ENCODE assay signal across 8 cellular contexts in the genomic region with DNA sequence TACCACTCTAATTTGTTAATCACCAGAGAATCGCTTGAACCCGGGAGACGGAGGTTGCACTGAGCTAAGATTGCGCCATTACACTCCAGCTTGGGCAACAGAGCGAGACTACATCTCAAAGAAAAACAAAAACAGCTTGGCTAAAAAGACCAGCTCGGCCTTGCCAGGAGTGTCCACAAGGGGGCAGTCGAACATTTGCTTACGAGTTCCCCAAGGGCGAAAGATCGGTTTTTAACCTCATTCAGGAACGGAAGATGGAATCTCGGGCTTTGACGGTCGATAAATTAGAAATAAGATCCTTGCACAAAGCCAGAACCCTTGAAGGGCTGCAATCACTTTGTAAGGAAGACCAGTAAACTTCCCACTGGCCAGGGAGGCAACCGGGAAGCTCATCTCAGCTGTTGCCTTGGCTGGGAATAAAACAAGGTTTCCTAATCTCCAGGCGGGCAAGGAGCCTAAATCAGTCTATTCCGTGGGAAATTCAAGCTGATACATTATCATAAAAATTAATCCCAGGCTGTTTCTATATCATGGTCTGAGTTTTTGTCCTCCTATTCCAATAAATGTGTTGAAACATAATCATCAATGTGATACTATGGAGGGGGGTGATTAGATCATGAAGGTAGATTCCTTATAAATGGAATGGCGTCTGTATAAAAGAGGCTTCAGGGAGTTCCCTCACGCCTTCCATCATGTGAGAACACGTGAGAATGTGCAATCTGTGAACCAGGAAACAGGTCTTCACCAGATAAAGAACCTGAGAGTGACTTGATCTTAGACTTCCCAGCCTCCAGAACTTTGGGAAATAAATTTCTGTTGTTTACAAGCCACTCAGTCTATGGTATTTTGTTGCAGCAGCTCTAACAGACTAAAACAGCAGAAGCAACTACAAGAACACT. TPM values are rescaled to one million over a fixed set of nuclear protein-coding genes. Genes with fewer than 3 reads are reported as not detected.
DNase-seq lines count a peak whose midpoint lies in the region; ATAC-seq and TF ChIP-seq lines count a peak whose summit lies in the region.

No MANE protein-coding gene starts in this region.

- intact Hi-C loops in ascending aorta (cut with DNase I): loop anchor here (5.0 kb wide), 1 partner anchor 74 kb away; no protein-coding TSS in a partner anchor

- peak; percentile 81 for DNase-seq in NCI-H1694 treated with DMSO at 0.1 percent for 48 hours (lab: John Stamatoyannopoulos, UW)
- DNase-seq in T-helper 2 cell treated with Interferon-gamma antibody and Interleukin-4, amounts not matched to agents 5 μg/mL and 100 μg/mL, for 36 hours (ENCODE audit: low spot score): peak; percentile 62
- peak; percentile 45 to 92 for DNase-seq in ascending aorta (ENCODE audit: low spot score in 2 of 2)
- DNase-seq in hepatic stellate cell (ENCODE audit: low spot score): peak; percentile 64
- peak; percentile 26 for DNase-seq in retinal pigment epithelial cell (ENCODE audit: low read depth)

- H3K4me1 ChIP-seq in ascending aorta: peaks cover 0 to 2% of the 10 kb centered on the region in 2 donors

- H3K27ac Mint-ChIP-seq in T-helper 2 cell treated with Interferon-gamma antibody and Interleukin-4, amounts not matched to agents 5 μg/mL and 100 μg/mL, for 36 hours: no peak overlapping the region

- peaks cover 5% of the 10 kb centered on the region for H3K27me3 Mint-ChIP-seq in T-helper 2 cell treated with Interferon-gamma antibody and Interleukin-4, amounts not matched to agents 5 μg/mL and 100 μg/mL, for 36 hours (ENCODE audit: low read depth)

- no peaks in the 10 kb centered on the region for H3K9me3 Mint-ChIP-seq in T-helper 2 cell treated with Interferon-gamma antibody and Interleukin-4, amounts not matched to agents 5 μg/mL and 100 μg/mL, for 36 hours

- no peaks in the 10 kb centered on the region for H3K36me3 Mint-ChIP-seq in T-helper 2 cell treated with Interferon-gamma antibody and Interleukin-4, amounts not matched to agents 5 μg/mL and 100 μg/mL, for 36 hours (ENCODE audit: low read depth)

- no peaks in the 10 kb centered on the region for H3K9me3 ChIP-seq in ascending aorta

- peak overlapping the region; percentile 35 for H3K4me3 Mint-ChIP-seq in T-helper 2 cell treated with Interferon-gamma antibody and Interleukin-4, amounts not matched to agents 5 μg/mL and 100 μg/mL, for 36 hours

- H3K27me3 ChIP-seq in ascending aorta: no peaks in the 10 kb centered on the region

- H3K4me3 ChIP-seq in ascending aorta (peak overlapping the region in 1 of 2 donors; percentile 54), retinal pigment epithelial cell (ENCODE audit: low read length) (peak overlapping the region; percentile 39)

- no peaks in the 10 kb centered on the region for H3K36me3 ChIP-seq in ascending aorta

- H3K4me1 Mint-ChIP-seq in T-helper 2 cell treated with Interferon-gamma antibody and Interleukin-4, amounts not matched to agents 5 μg/mL and 100 μg/mL, for 36 hours (ENCODE audit: low read depth): peaks cover 10% of the 10 kb centered on the region

- peak; percentile 57 for TF ChIP-seq CTCF in GM12801 (IDR thresholded peaks at IDR 0.05; ENCODE audit: extremely low read depth, insufficient read length)
- TF ChIP-seq CTCF in ascending aorta (IDR thresholded peaks at IDR 0.05): peak; percentile 57 to 95 (median 93)
- TF ChIP-seq CTCF in retinal pigment epithelial cell (conservative IDR thresholded peaks at IDR 0.05; ENCODE audit: low read depth, low read length): peak; percentile 98

- no peak overlapping the region for H3K27ac ChIP-seq in ascending aorta

- ATAC-seq in HG03354 (IDR thresholded peaks at IDR 0.05; ENCODE audit: poor library complexity, severe bottlenecking, unreplicated experiment) (no peak), HG02798 (IDR thresholded peaks at IDR 0.05; ENCODE audit: poor library complexity, unreplicated experiment) (no peak)

RNA-seq across cellular contexts. Expression of a gene that starts 14.9 kb away (rescaled TPM):
- total RNA-seq in ascending aorta: not detected

RNA-seq across cellular contexts. Expression of a gene that starts 34.4 kb away (rescaled TPM):
- 5.0 TPM for total RNA-seq in ascending aorta

RNA-seq across cellular contexts. Expression of a gene that starts 39.0 kb away (rescaled TPM):
- 64.2 TPM for total RNA-seq in ascending aorta

RNA-seq across cellular contexts. Expression of a gene that starts 41.5 kb away (rescaled TPM):
- 24.8 TPM for total RNA-seq in ascending aorta

RNA-seq across cellular contexts. Expression of a gene that starts 50.2 kb away (rescaled TPM):
- total RNA-seq in ascending aorta: 28.5 TPM

Comparison
In these comparisons a context has a peak if more than half of its experiments do, and no peak if none do; other contexts are left out.
1. DNase-seq: peak in every context shown above with its lines; median percentile 81 in NCI-H1694 treated with DMSO at 0.1 percent for 48 hours; 68 in ascending aorta; 64 in hepatic stellate cell; 62 in T-helper 2 cell treated with Interferon-gamma antibody and Interleukin-4, amounts not matched to agents 5 μg/mL and 100 μg/mL, for 36 hours; 26 in retinal pigment epithelial cell.